7 cellular contexts compared by ENCODE assay signal in the genomic region with DNA sequence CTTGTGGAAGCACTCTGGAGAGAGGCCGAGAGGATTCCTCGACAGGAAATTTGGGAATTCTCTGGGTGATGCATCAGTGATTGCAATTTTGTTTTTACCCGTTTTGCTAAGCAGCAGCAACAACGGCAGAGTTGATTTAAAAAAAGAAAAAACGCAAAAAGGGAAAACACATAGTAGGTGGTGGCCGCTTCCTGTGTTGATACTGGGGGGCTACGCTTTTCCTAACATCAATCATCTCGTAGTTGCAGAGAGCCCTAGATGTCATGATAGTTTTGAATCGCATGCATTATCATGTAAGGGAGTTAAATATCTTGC. TPM values are rescaled to one million over a fixed set of nuclear protein-coding genes. Genes with fewer than 3 reads are reported as not detected.
DNase-seq lines count a peak whose midpoint lies in the region; ATAC-seq and TF ChIP-seq lines count a peak whose summit lies in the region.

No MANE protein-coding gene starts in this region.

- peak overlapping the region; percentile 98 for H3K27ac Mint-ChIP-seq in activated CD4-positive, alpha-beta memory T cell treated with anti-CD3 and anti-CD28 coated beads, Interleukin-2, amount 10 ng/mL, durations not matched to agents 7 days and 5 days
- H3K27ac Mint-ChIP-seq in stimulated activated memory B cell treated with anti-CD40 and anti-IgM and Interleukin-4, amounts not matched to agents 10 μg/mL and 1 μg/mL and 100 μg/mL, for 72 hours = peak overlapping the region; percentile 98

- CTCF ChIA-PET in HCT116 (lab: Charles Lee) = no interaction called here
- CTCF ChIA-PET in activated CD4-positive, alpha-beta memory T cell treated with anti-CD3 and anti-CD28 coated beads, Interleukin-2, amount 10 ng/mL, durations not matched to agents 7 days and 5 days (lab: Charles Lee) = interaction anchor here (1.6 to 4.4 kb wide), 3 partner anchors 9 to 175 kb away, joined by 5 to 18 read pairs (median 8); a partner anchor contains a TSS

- intact Hi-C loops in HCT116 (cut with micrococcal nuclease) = loop anchor here (10.0 kb wide), 1 partner anchor 143 kb away; a partner anchor contains a TSS

- no peaks in the 10 kb centered on the region for H3K27me3 Mint-ChIP-seq in activated CD4-positive, alpha-beta memory T cell treated with anti-CD3 and anti-CD28 coated beads, Interleukin-2, amount 10 ng/mL, durations not matched to agents 7 days and 5 days
- no peaks in the 10 kb centered on the region for H3K27me3 Mint-ChIP-seq in stimulated activated memory B cell treated with anti-CD40 and anti-IgM and Interleukin-4, amounts not matched to agents 10 μg/mL and 1 μg/mL and 100 μg/mL, for 72 hours

- no CpG with 5 or more reads among the region's 9 CpGs for WGBS in iPS DF 6.9 (ENCODE audit: insufficient coverage, insufficient read length)

- H3K9ac ChIP-seq in HCT116 (ENCODE audit: low read length) = peak overlapping the region; percentile 71

- no peaks in the 10 kb centered on the region for H3K9me3 Mint-ChIP-seq in activated CD4-positive, alpha-beta memory T cell treated with anti-CD3 and anti-CD28 coated beads, Interleukin-2, amount 10 ng/mL, durations not matched to agents 7 days and 5 days
- H3K9me3 Mint-ChIP-seq in stimulated activated memory B cell treated with anti-CD40 and anti-IgM and Interleukin-4, amounts not matched to agents 10 μg/mL and 1 μg/mL and 100 μg/mL, for 72 hours = no peaks in the 10 kb centered on the region

- no peak for ATAC-seq in HCT116
- ATAC-seq in stimulated activated memory B cell treated with anti-CD40 and anti-IgM and Interleukin-4, amounts not matched to agents 10 μg/mL and 1 μg/mL and 100 μg/mL, for 72 hours = no peak
- no peak for ATAC-seq in HG02588 (IDR thresholded peaks at IDR 0.05; ENCODE audit: unreplicated experiment)

- H3K27ac ChIP-seq in HCT116 (ENCODE audit: low read depth, low read length) = peak overlapping the region; percentile 83
- no peak overlapping the region for H3K27ac ChIP-seq in iPS DF 6.9 (ENCODE audit: low read length)

- H3K27me3 ChIP-seq in HCT116 (ENCODE audit: insufficient read depth, low read length) (no peaks in the 10 kb centered on the region), iPS DF 6.9 (ENCODE audit: control insufficient read depth, insufficient read depth, low read length) (no peaks in the 10 kb centered on the region)

- H3K4me1 ChIP-seq in HCT116 (ENCODE audit: control insufficient read depth in 1 of 2, insufficient read depth in 2 of 2, low read length in 2 of 2) (peaks cover 7 to 18% of the 10 kb centered on the region in 2 experiments), iPS DF 6.9 (ENCODE audit: control insufficient read depth, insufficient read depth, low read length) (peaks cover 7% of the 10 kb centered on the region)

- H4K20me1 ChIP-seq in HCT116 (ENCODE audit: insufficient read depth) = no peaks in the 10 kb centered on the region

- peak overlapping the region; percentile 88 for H3K4me3 Mint-ChIP-seq in activated CD4-positive, alpha-beta memory T cell treated with anti-CD3 and anti-CD28 coated beads, Interleukin-2, amount 10 ng/mL, durations not matched to agents 7 days and 5 days
- peak overlapping the region; percentile 92 for H3K4me3 Mint-ChIP-seq in stimulated activated memory B cell treated with anti-CD40 and anti-IgM and Interleukin-4, amounts not matched to agents 10 μg/mL and 1 μg/mL and 100 μg/mL, for 72 hours

- H3K36me3 Mint-ChIP-seq in activated CD4-positive, alpha-beta memory T cell treated with anti-CD3 and anti-CD28 coated beads, Interleukin-2, amount 10 ng/mL, durations not matched to agents 7 days and 5 days (ENCODE audit: low read depth) = peaks cover 14% of the 10 kb centered on the region
- no peaks in the 10 kb centered on the region for H3K36me3 Mint-ChIP-seq in stimulated activated memory B cell treated with anti-CD40 and anti-IgM and Interleukin-4, amounts not matched to agents 10 μg/mL and 1 μg/mL and 100 μg/mL, for 72 hours

- no peak for TF ChIP-seq POLR2A in HCT116 (IDR thresholded peaks at IDR 0.05; ENCODE audit: borderline replicate concordance, extremely low read depth, insufficient read depth, insufficient read length)

- no peaks in the 10 kb centered on the region for H3K79me2 ChIP-seq in HCT116 (ENCODE audit: insufficient read depth, low read length)

- H3K36me3 ChIP-seq in HCT116 (ENCODE audit: control insufficient read depth in 1 of 2, insufficient read depth in 2 of 2, low read length in 2 of 2) = no peaks in the 10 kb centered on the region
- H3K36me3 ChIP-seq in iPS DF 6.9 (ENCODE audit: control insufficient read depth, insufficient read depth, low read length) = no peaks in the 10 kb centered on the region

- H3K9me2 ChIP-seq in HCT116 (ENCODE audit: insufficient read depth) = no peaks in the 10 kb centered on the region

- peak overlapping the region; percentile 61 to 76 for H3K4me3 ChIP-seq in HCT116 (replicated peaks in 1 of 2; ENCODE audit: low read depth in 1 of 2, low read length in 2 of 2)
- peak overlapping the region; percentile 48; the same call in 1 of the 2 replicates for H3K4me3 ChIP-seq in iPS DF 6.9 (ENCODE audit: low read length)

- H2AFZ ChIP-seq in HCT116 (ENCODE audit: low read depth, low read length, poor library complexity, severe bottlenecking) = peak overlapping the region; percentile 100

- POLR2A ChIA-PET in HCT116 (lab: Charles Lee) = no interaction called here
- POLR2A ChIA-PET in activated CD4-positive, alpha-beta memory T cell treated with anti-CD3 and anti-CD28 coated beads, Interleukin-2, amount 10 ng/mL, durations not matched to agents 7 days and 5 days (lab: Charles Lee) = interaction anchor here (1.3 to 3.2 kb wide), 9 partner anchors 9 to 1675 kb away, joined by 3 to 77 read pairs (median 7); a partner anchor contains a TSS

- H3K9me3 ChIP-seq in HCT116 (ENCODE audit: control insufficient read depth in 1 of 2, insufficient read depth in 1 of 2, low read depth in 1 of 2, low read length in 2 of 2) (no peaks in the 10 kb centered on the region), iPS DF 6.9 (ENCODE audit: control insufficient read depth, insufficient read depth, low read length) (no peaks in the 10 kb centered on the region)

- DNase-seq in HCT116 (ENCODE audit: low read depth, low spot score) = no peak
- no peak for DNase-seq in activated CD4-positive, alpha-beta memory T cell treated with anti-CD3 and anti-CD28 coated beads, Interleukin-2, amount 10 ng/mL, durations not matched to agents 7 days and 5 days
- DNase-seq in iPS DF 6.9 (ENCODE audit: low read depth, low spot score) = no peak
- DNase-seq in stimulated activated CD4-positive, alpha-beta T cell treated with anti-CD3 and anti-CD28 coated beads, Interleukin-2, amount 100 ng/mL, for 48 hours = no peak
- DNase-seq in NCI-H1694 (lab: John Stamatoyannopoulos, UW) = no peak

- H3K4me2 ChIP-seq in HCT116 (ENCODE audit: low read length) = peak overlapping the region; percentile 87

- RAD21 ChIA-PET in HCT116 (lab: Charles Lee; ENCODE audit: low non-redundant PET in 1 of 2, low total read pairs in 2 of 2, uncharacterized antibody in 2 of 2, unreplicated experiment in 2 of 2) = no interaction called here

- no TSS peak for BruUV-seq in HCT116 (replicated peaks; lab: Mats Ljungman, UMichigan)

- no peak for TF ChIP-seq CTCF in HCT116 (IDR thresholded peaks at IDR 0.05 in 2 of 3, conservative IDR thresholded peaks at IDR 0.05 in 1 of 3; ENCODE audit: borderline replicate concordance in 1 of 3, insufficient read depth in 1 of 3, low read depth in 2 of 3, low read length in 2 of 3)

- no peak for TF ChIP-seq RAD21 in HCT116 (IDR thresholded peaks at IDR 0.05; ENCODE audit: low read depth)

- H3K4me1 Mint-ChIP-seq in activated CD4-positive, alpha-beta memory T cell treated with anti-CD3 and anti-CD28 coated beads, Interleukin-2, amount 10 ng/mL, durations not matched to agents 7 days and 5 days = peaks cover 28% of the 10 kb centered on the region
- peaks cover 22% of the 10 kb centered on the region for H3K4me1 Mint-ChIP-seq in stimulated activated memory B cell treated with anti-CD40 and anti-IgM and Interleukin-4, amounts not matched to agents 10 μg/mL and 1 μg/mL and 100 μg/mL, for 72 hours

TF ChIP-seq in HCT116, 20 proteins besides CTCF, POLR2A, EP300 and RAD21:
- TF ChIP-seq EGR1 (IDR thresholded peaks at IDR 0.05; ENCODE audit: low read depth) (no peak), ELF1 (IDR thresholded peaks at IDR 0.05; ENCODE audit: borderline replicate concordance, low read depth) (no peak), CEBPB (IDR thresholded peaks at IDR 0.05; ENCODE audit: low read depth) (0 out of 2 replicates have a peak, but pooled peaks have one; percentile 23), YY1 (IDR thresholded peaks at IDR 0.05; ENCODE audit: extremely low read depth, insufficient replicate concordance, low read depth, low read length) (no peak), CBX3 (IDR thresholded peaks at IDR 0.05; ENCODE audit: low read depth) (0 out of 2 replicates have a peak, but pooled peaks have one; percentile 14), SRF (IDR thresholded peaks at IDR 0.05; ENCODE audit: low read depth) (no peak), FOSL1 (IDR thresholded peaks at IDR 0.05; ENCODE audit: low read depth) (no peak)
TF ChIP-seq in HCT116: peak in this region for 2.

RNA-seq across cellular contexts. Expression of a gene that starts 0.3 kb away (rescaled TPM):
- total RNA-seq in HCT116 (2021; ENCODE audit: unreplicated experiment) = 3.3 TPM
- 0.97 and 1.3 TPM in 2 replicates for polyA plus RNA-seq in HCT116 (2012)
- 1 to 10 TPM; 8.5 to 8.9 TPM for total RNA-seq in activated CD4-positive, alpha-beta memory T cell treated with anti-CD3 and anti-CD28 coated beads, Interleukin-2, amount 10 ng/mL, durations not matched to agents 7 days and 5 days

RNA-seq across cellular contexts. Expression of a gene that starts 27.5 kb away (rescaled TPM):
- 3.4 TPM for total RNA-seq in HCT116 (2021; ENCODE audit: unreplicated experiment)
- polyA plus RNA-seq in HCT116 (2012) = 2.2 and 3.2 TPM in 2 replicates
- 10 to 100 TPM; 70.5 to 77.0 TPM for total RNA-seq in activated CD4-positive, alpha-beta memory T cell treated with anti-CD3 and anti-CD28 coated beads, Interleukin-2, amount 10 ng/mL, durations not matched to agents 7 days and 5 days

Comparison
In these comparisons a context has a peak if more than half of its experiments do, and no peak if none do; other contexts are left out.
1. RNA of a gene that starts 27.5 kb away (total RNA-seq): 70.5 to 77.0 TPM in activated CD4-positive, alpha-beta memory T cell treated with anti-CD3 and anti-CD28 coated beads, Interleukin-2, amount 10 ng/mL, durations not matched to agents 7 days and 5 days; 3.4 TPM in HCT116 (single experiment); every median in the first group is over 10 times any median in the second.